ENCODE assay signal across 1 cellular context in genomic region chr21:14121719-14122118, GRCh38.
TF ChIP-seq lines count a peak whose summit lies in the region.

No MANE protein-coding gene starts in this region.

TF ChIP-seq in GM23338, 12 proteins besides CTCF, POLR2A, EP300 and RAD21 (continued from another document):
- TF ChIP-seq, protein P1, sequence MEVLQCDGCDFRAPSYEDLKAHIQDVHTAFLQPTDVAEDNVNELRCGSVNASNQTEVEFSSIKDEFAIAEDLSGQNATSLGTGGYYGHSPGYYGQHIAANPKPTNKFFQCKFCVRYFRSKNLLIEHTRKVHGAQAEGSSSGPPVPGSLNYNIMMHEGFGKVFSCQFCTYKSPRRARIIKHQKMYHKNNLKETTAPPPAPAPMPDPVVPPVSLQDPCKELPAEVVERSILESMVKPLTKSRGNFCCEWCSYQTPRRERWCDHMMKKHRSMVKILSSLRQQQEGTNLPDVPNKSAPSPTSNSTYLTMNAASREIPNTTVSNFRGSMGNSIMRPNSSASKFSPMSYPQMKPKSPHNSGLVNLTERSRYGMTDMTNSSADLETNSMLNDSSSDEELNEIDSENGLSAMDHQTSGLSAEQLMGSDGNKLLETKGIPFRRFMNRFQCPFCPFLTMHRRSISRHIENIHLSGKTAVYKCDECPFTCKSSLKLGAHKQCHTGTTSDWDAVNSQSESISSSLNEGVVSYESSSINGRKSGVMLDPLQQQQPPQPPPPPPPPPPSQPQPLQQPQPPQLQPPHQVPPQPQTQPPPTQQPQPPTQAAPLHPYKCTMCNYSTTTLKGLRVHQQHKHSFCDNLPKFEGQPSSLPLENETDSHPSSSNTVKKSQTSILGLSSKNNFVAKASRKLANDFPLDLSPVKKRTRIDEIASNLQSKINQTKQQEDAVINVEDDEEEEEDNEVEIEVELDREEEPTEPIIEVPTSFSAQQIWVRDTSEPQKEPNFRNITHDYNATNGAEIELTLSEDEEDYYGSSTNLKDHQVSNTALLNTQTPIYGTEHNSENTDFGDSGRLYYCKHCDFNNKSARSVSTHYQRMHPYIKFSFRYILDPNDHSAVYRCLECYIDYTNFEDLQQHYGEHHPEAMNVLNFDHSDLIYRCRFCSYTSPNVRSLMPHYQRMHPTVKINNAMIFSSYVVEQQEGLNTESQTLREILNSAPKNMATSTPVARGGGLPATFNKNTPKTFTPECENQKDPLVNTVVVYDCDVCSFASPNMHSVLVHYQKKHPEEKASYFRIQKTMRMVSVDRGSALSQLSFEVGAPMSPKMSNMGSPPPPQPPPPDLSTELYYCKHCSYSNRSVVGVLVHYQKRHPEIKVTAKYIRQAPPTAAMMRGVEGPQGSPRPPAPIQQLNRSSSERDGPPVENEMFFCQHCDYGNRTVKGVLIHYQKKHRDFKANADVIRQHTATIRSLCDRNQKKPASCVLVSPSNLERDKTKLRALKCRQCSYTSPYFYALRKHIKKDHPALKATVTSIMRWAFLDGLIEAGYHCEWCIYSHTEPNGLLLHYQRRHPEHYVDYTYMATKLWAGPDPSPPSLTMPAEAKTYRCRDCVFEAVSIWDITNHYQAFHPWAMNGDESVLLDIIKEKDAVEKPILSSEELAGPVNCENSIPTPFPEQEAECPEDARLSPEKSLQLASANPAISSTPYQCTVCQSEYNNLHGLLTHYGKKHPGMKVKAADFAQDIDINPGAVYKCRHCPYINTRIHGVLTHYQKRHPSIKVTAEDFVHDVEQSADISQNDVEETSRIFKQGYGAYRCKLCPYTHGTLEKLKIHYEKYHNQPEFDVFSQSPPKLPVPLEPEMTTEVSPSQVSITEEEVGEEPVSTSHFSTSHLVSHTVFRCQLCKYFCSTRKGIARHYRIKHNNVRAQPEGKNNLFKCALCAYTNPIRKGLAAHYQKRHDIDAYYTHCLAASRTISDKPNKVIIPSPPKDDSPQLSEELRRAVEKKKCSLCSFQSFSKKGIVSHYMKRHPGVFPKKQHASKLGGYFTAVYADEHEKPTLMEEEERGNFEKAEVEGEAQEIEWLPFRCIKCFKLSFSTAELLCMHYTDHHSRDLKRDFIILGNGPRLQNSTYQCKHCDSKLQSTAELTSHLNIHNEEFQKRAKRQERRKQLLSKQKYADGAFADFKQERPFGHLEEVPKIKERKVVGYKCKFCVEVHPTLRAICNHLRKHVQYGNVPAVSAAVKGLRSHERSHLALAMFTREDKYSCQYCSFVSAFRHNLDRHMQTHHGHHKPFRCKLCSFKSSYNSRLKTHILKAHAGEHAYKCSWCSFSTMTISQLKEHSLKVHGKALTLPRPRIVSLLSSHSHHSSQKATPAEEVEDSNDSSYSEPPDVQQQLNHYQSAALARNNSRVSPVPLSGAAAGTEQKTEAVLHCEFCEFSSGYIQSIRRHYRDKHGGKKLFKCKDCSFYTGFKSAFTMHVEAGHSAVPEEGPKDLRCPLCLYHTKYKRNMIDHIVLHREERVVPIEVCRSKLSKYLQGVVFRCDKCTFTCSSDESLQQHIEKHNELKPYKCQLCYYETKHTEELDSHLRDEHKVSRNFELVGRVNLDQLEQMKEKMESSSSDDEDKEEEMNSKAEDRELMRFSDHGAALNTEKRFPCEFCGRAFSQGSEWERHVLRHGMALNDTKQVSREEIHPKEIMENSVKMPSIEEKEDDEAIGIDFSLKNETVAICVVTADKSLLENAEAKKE (CRISPR knock-in tag; IDR thresholded peaks at IDR 0.05): no peak
